7 cellular contexts compared by ENCODE assay signal in the genomic region with DNA sequence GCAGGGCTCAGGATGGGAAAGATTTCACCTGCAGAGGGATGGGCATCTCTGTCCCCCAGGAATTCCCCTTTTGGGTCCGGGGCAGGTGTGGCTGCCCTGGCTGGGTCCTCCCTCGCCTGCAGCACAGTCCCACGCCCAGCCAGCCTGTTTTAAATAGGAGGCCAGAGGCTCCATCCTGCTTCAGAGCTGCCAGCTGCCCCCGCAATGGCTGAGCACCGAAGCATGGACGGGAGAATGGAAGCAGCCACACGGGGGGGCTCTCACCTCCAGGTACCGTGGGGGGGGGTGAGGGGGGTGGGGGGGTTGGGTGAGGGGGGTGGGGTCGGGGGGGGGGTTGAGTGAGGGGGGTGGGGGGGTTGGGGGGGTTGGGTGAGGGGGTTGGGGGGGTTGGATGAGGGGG.
DNase-seq lines count a peak whose midpoint lies in the region; ATAC-seq, FAIRE-seq and TF ChIP-seq lines count a peak whose summit lies in the region.
"Had no signal": no experiment of that assay in that cellular context is flagged by ENCODE, and none has a peak within 500 bp of the region (broad histone marks: within the 10 kb centered on the region; RNA-seq: fewer than 3 reads in every experiment).

No MANE protein-coding gene starts in this region.

- no peak for TF ChIP-seq RAD21 in Ishikawa (IDR thresholded peaks at IDR 0.05; ENCODE audit: low read depth)

- no peak for TF ChIP-seq EP300 in Ishikawa (IDR thresholded peaks at IDR 0.05; ENCODE audit: borderline replicate concordance)

- ATAC-seq in HG03354 (IDR thresholded peaks at IDR 0.05; ENCODE audit: poor library complexity, severe bottlenecking, unreplicated experiment) (no peak), GM19328 (IDR thresholded peaks at IDR 0.05; ENCODE audit: unreplicated experiment) (no peak)
- ATAC-seq: left lung had no signal

- DNase-seq in EL (peak; percentile 35), glomerular visceral epithelial cell (ENCODE audit: extremely low spot score) (peak; percentile 56), H54 (ENCODE audit: insufficient read length, low spot score) (no peak)
- DNase-seq: left lung had no signal

- no peak for FAIRE-seq in H54 (lab: Jason Lieb, UNC)

- no peak for TF ChIP-seq POLR2A in H54 (IDR thresholded peaks at IDR 0.05; ENCODE audit: low read depth, low read length)

TF ChIP-seq in Ishikawa, 13 proteins besides CTCF, POLR2A, EP300 and RAD21:
- TF ChIP-seq NFIC (IDR thresholded peaks at IDR 0.05) (no peak), EGR1 (IDR thresholded peaks at IDR 0.05) (peak; percentile 85)
